In genomic region chr20:50128520-50128905, GRCh38 we compare ENCODE assay signal across 19 cellular contexts. TPM values are rescaled to one million over a fixed set of nuclear protein-coding genes. Genes with fewer than 3 reads are reported as not detected.
DNase-seq lines count a peak whose midpoint lies in the region; ATAC-seq, FAIRE-seq and TF ChIP-seq lines count a peak whose summit lies in the region.
"Had no signal": no experiment of that assay in that cellular context is flagged by ENCODE, and none has a peak within 500 bp of the region (broad histone marks: within the 10 kb centered on the region; RNA-seq: fewer than 3 reads in every experiment).

No MANE protein-coding gene starts in this region.

- TF ChIP-seq CTCF in esophagus muscularis mucosa (IDR thresholded peaks at IDR 0.05) (no peak), breast epithelium (IDR thresholded peaks at IDR 0.05) (no peak), thyroid gland (IDR thresholded peaks at IDR 0.05) (no peak)

- no peak for DNase-seq in HTR-8/SVneo (ENCODE audit: insufficient read length, low spot score)
- no peak for DNase-seq in esophagus muscularis mucosa (ENCODE audit: extremely low spot score)
- DNase-seq in breast epithelium (ENCODE audit: low spot score in 2 of 2) = no peak
- no peak for DNase-seq in thyroid gland
- DNase-seq: CD4-positive, alpha-beta memory T cell; DMS53; DND-41; EL; GOT3; HFFc6 had no signal

- H3K27ac ChIP-seq in esophagus muscularis mucosa (replicated peaks in 1 of 4) (peak overlapping the region; percentile 79 to 84 (median 82)), rectal smooth muscle tissue (ENCODE audit: low read depth, low read length) (peak overlapping the region; percentile 94), stomach smooth muscle (ENCODE audit: low read length) (peak overlapping the region; percentile 96), breast epithelium (no peak overlapping the region), thyroid gland (no peak overlapping the region)
- H3K27ac ChIP-seq: 22Rv1, BLaER1 had no signal

- TF ChIP-seq POLR2A in esophagus muscularis mucosa (IDR thresholded peaks at IDR 0.05; ENCODE audit: low read depth) (no peak), breast epithelium (IDR thresholded peaks at IDR 0.05) (no peak), thyroid gland (IDR thresholded peaks at IDR 0.05) (no peak)

- peaks cover 31 to 75% (median 58%) of the 10 kb centered on the region in 4 donors for H3K36me3 ChIP-seq in esophagus muscularis mucosa
- H3K36me3 ChIP-seq in rectal smooth muscle tissue (ENCODE audit: control insufficient read depth, insufficient read depth, low read length) = peaks cover 28% of the 10 kb centered on the region
- peaks cover 26 to 46% of the 10 kb centered on the region in 2 donors for H3K36me3 ChIP-seq in stomach smooth muscle (ENCODE audit: control insufficient read depth in 2 of 2, insufficient read depth in 2 of 2, low read length in 2 of 2)
- peaks cover 4% of the 10 kb centered on the region for H3K36me3 ChIP-seq in breast epithelium
- H3K36me3 ChIP-seq in thyroid gland = peaks cover 35% of the 10 kb centered on the region in 2 donors

- intact Hi-C loops in esophagus muscularis mucosa (cut with DNase I) (no loop called here), breast epithelium (cut with DNase I; ENCODE audit: low total_unique reads) (no loop called here), thyroid gland (cut with DNase I) (no loop called here)

- no peak for ATAC-seq in HG03039 (IDR thresholded peaks at IDR 0.05; ENCODE audit: unreplicated experiment)
- ATAC-seq: A549, GM12878, HCT116, HepG2 had no signal

- H3K9ac ChIP-seq in rectal smooth muscle tissue (ENCODE audit: low read length) (no peak overlapping the region), stomach smooth muscle (ENCODE audit: low read length in 2 of 2) (peak overlapping the region in 1 of 2 donors; percentile 83)
- H3K9ac ChIP-seq: BLaER1 had no signal

- 86% methylated on average over 8 of the region's 8 CpGs for WGBS in esophagus muscularis mucosa
- 91 to 94% methylated on average over 8 of the region's 8 CpGs for WGBS in thyroid gland, 2 donors

- peaks cover 34 to 68% (median 65%) of the 10 kb centered on the region in 4 donors for H3K4me1 ChIP-seq in esophagus muscularis mucosa
- H3K4me1 ChIP-seq in rectal smooth muscle tissue (ENCODE audit: control insufficient read depth, insufficient read depth, low read length) = peaks cover 18% of the 10 kb centered on the region
- peaks cover 62% of the 10 kb centered on the region for H3K4me1 ChIP-seq in stomach smooth muscle (ENCODE audit: control insufficient read depth, insufficient read depth, low read length)
- no peaks in the 10 kb centered on the region for H3K4me1 ChIP-seq in breast epithelium
- H3K4me1 ChIP-seq in thyroid gland = no peaks in the 10 kb centered on the region
- H3K4me1 ChIP-seq: BLaER1 had no signal

- no peak for TF ChIP-seq EP300 in esophagus muscularis mucosa (IDR thresholded peaks at IDR 0.05)

- no peak overlapping the region for H3K4me3 ChIP-seq in esophagus muscularis mucosa
- no peak overlapping the region for H3K4me3 ChIP-seq in rectal smooth muscle tissue (ENCODE audit: low read length)
- H3K4me3 ChIP-seq in stomach smooth muscle (ENCODE audit: low read length in 2 of 2) = peak overlapping the region in 1 of 2 donors; percentile 71
- no peak overlapping the region for H3K4me3 ChIP-seq in breast epithelium
- H3K4me3 ChIP-seq in thyroid gland (replicated peaks in 1 of 3) = no peak overlapping the region
- H3K4me3 ChIP-seq: A549, BLaER1, GM12878 had no signal

- peak; percentile 20 for FAIRE-seq in HTR-8/SVneo (lab: Jason Lieb, UNC)
- FAIRE-seq: A549, GM12878, HepG2 had no signal

- H3K27me3 ChIP-seq in esophagus muscularis mucosa = no peaks in the 10 kb centered on the region
- no peaks in the 10 kb centered on the region for H3K27me3 ChIP-seq in rectal smooth muscle tissue (ENCODE audit: control insufficient read depth, insufficient read depth, low read length)
- H3K27me3 ChIP-seq in stomach smooth muscle (ENCODE audit: control insufficient read depth in 1 of 2, insufficient read depth in 2 of 2, low read length in 2 of 2) = no peaks in the 10 kb centered on the region
- no peaks in the 10 kb centered on the region for H3K27me3 ChIP-seq in breast epithelium
- H3K27me3 ChIP-seq in thyroid gland = no peaks in the 10 kb centered on the region
- H3K27me3 ChIP-seq: BLaER1 had no signal

- H3K9me3 ChIP-seq in esophagus muscularis mucosa = no peaks in the 10 kb centered on the region
- H3K9me3 ChIP-seq in stomach smooth muscle (ENCODE audit: control insufficient read depth in 2 of 2, low read length in 2 of 2) = no peaks in the 10 kb centered on the region
- H3K9me3 ChIP-seq in breast epithelium = no peaks in the 10 kb centered on the region
- H3K9me3 ChIP-seq in thyroid gland = no peaks in the 10 kb centered on the region
- H3K9me3 ChIP-seq: A549, BLaER1 had no signal

RNA-seq across cellular contexts. Expression of gene UBE2V1, which starts 15.6 kb away (rescaled TPM):
- 100 to 1,000 TPM in 1 of 4 donors, 10 to 100 TPM in 3; 66.8 to 104 (median 78.3) TPM for total RNA-seq in esophagus muscularis mucosa
- 10 to 100 TPM; 63.8 to 81.6 (median 79.9) TPM for total RNA-seq in breast epithelium
- total RNA-seq in thyroid gland = 100 to 1,000 TPM in 1 of 4 donors, 10 to 100 TPM in 3; 77.3 to 110 (median 92.3) TPM

RNA-seq across cellular contexts. Expression of gene PEDS1, which starts 25.0 kb away (rescaled TPM):
- total RNA-seq in esophagus muscularis mucosa = 10 to 100 TPM; 22.2 to 50.3 (median 30.7) TPM
- 10 to 100 TPM; 12.9 to 29.4 (median 18.0) TPM for total RNA-seq in breast epithelium
- total RNA-seq in thyroid gland = 10 to 100 TPM; 15.8 to 22.7 (median 19.7) TPM

Comparison
In these comparisons a context has a peak if more than half of its experiments do, and no peak if none do; other contexts are left out.
1. H3K27ac ChIP-seq: peak in esophagus muscularis mucosa (4 of 4), rectal smooth muscle tissue (single experiment) and stomach smooth muscle (single experiment); none in breast epithelium (0 of 2) and thyroid gland (0 of 3).